In the genomic region with DNA sequence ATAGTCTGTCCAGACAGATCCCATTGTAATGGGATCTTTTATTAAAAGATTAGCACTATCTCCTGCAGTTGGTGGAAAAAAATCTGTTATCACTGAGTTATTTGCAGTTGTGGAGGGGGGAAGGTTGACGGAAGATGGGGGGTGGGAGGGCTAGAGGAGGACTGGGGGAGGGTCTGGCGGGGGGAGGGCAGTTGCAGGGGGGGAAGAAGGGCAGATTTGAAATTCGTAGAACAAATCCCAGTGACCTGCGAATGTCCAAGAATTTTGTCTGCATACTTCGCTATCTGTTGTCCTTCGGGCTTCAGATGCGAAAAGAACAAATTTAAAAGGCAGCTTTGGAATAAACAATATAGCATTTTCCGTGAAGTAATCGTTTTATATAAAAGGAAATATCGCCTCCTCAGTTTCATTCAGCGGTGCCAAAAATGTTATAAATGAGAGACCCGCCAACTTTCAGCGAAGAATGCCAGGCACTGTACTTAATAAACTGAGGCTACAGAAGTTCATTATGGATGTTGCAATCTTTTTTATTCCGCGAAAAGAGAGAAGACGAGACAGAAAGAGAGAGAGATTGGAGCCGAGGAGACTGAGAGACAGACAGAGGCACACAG, we compare ENCODE assay signal across 8 cellular contexts. TPM values are rescaled to one million over a fixed set of nuclear protein-coding genes. Genes with fewer than 3 reads are reported as not detected.
DNase-seq lines count a peak whose midpoint lies in the region; ATAC-seq and TF ChIP-seq lines count a peak whose summit lies in the region.

No MANE protein-coding gene starts in this region.

- H3K9me3 Mint-ChIP-seq in endothelial cell (ENCODE audit: unreplicated experiment) (no peaks in the 10 kb centered on the region), osteocyte (ENCODE audit: unreplicated experiment) (no peaks in the 10 kb centered on the region)

- H3K9ac ChIP-seq in ES-I3 (ENCODE audit: low read depth, low read length) = peak overlapping the region; percentile 60

- ATAC-seq in GM19023 (IDR thresholded peaks at IDR 0.05; ENCODE audit: unreplicated experiment) (no peak), HG02973 (IDR thresholded peaks at IDR 0.05; ENCODE audit: unreplicated experiment) (no peak), HG03520 (IDR thresholded peaks at IDR 0.05; ENCODE audit: unreplicated experiment) (no peak)

- H3K4me3 Mint-ChIP-seq in endothelial cell (ENCODE audit: unreplicated experiment) (peak overlapping the region; percentile 95), osteocyte (ENCODE audit: unreplicated experiment) (peak overlapping the region; percentile 97)

- peaks cover 9% of the 10 kb centered on the region; the same call in 1 of the 2 replicates for H3K36me3 ChIP-seq in ES-I3 (ENCODE audit: insufficient read depth, low read length)

- peak overlapping the region; percentile 50 for H3K27ac Mint-ChIP-seq in endothelial cell (ENCODE audit: unreplicated experiment)
- peak overlapping the region; percentile 84 for H3K27ac Mint-ChIP-seq in osteocyte (ENCODE audit: unreplicated experiment)

- TF ChIP-seq CTCF in endothelial cell (IDR thresholded peaks at IDR 0.05; ENCODE audit: unreplicated experiment) (no peak), osteocyte (IDR thresholded peaks at IDR 0.05) (no peak)

- H3K36me3 Mint-ChIP-seq in endothelial cell (ENCODE audit: low read depth, unreplicated experiment) (peaks cover 9% of the 10 kb centered on the region), osteocyte (ENCODE audit: unreplicated experiment) (peaks cover 3% of the 10 kb centered on the region)

- DNase-seq in NCI-H345 (lab: John Stamatoyannopoulos, UW) = peak; percentile 31
- no peak for DNase-seq in endothelial cell (ENCODE audit: low spot score)
- DNase-seq in osteocyte (ENCODE audit: extremely low spot score, unreplicated experiment) = no peak
- no peak for DNase-seq in activated CD4-positive, alpha-beta T cell treated with anti-CD3 and anti-CD28 coated beads, Interleukin-2, amount 50 U/mL, for 48 hours

- no peaks in the 10 kb centered on the region for H3K9me3 ChIP-seq in ES-I3 (ENCODE audit: control insufficient read depth, insufficient read depth, low read length)

- H3K27me3 Mint-ChIP-seq in endothelial cell (ENCODE audit: unreplicated experiment) (peaks cover 21% of the 10 kb centered on the region), osteocyte (ENCODE audit: unreplicated experiment) (no peaks in the 10 kb centered on the region)

- H3K4me1 ChIP-seq in ES-I3 (ENCODE audit: insufficient read depth, low read length) = peaks cover 7% of the 10 kb centered on the region

- H3K4me1 Mint-ChIP-seq in endothelial cell (ENCODE audit: unreplicated experiment) (peaks cover 13% of the 10 kb centered on the region), osteocyte (ENCODE audit: unreplicated experiment) (peaks cover 28% of the 10 kb centered on the region)

RNA-seq across cellular contexts. Expression of gene FST, which starts 1.3 kb away (rescaled TPM):
- 3.3 TPM for total RNA-seq in endothelial cell (ENCODE audit: unreplicated experiment)
- 10.5 and 14.1 TPM in 2 replicates for total RNA-seq in osteocyte
